In genomic region chr12:31001581-31002360, GRCh38 we compare ENCODE assay signal across 29 cellular contexts.
"Had no signal": no experiment of that assay in that cellular context is flagged by ENCODE, and none has a peak within 500 bp of the region (broad histone marks: within the 10 kb centered on the region; RNA-seq: fewer than 3 reads in every experiment).

No MANE protein-coding gene starts in this region.

- ATAC-seq: activated CD4-positive, alpha-beta T cell treated with anti-CD3 and anti-CD28 coated beads for 36 hours; activated naive CD4-positive, alpha-beta T cell treated with anti-CD3 and anti-CD28 coated beads, Interleukin-2, amount 50 U/mL, for 72 hours; activated naive CD8-positive, alpha-beta T cell treated with anti-CD3 and anti-CD28 coated beads, Interleukin-2, amount 50 U/mL, for 24 hours; body of pancreas; Right ventricle myocardium inferior had no signal

- H3K4me1 Mint-ChIP-seq: activated CD4-positive, alpha-beta T cell treated with anti-CD3 and anti-CD28 coated beads for 36 hours had no signal

- H3K4me3 ChIP-seq: ascending aorta, body of pancreas, MG63, SJCRH30 had no signal

- H3K4me1 ChIP-seq: ascending aorta, body of pancreas had no signal

- H3K27ac Mint-ChIP-seq: activated CD4-positive, alpha-beta memory T cell treated with anti-CD3 and anti-CD28 coated beads, Interleukin-2, amount 10 ng/mL, durations not matched to agents 7 days and 5 days; activated CD4-positive, alpha-beta T cell treated with anti-CD3 and anti-CD28 coated beads for 36 hours; activated naive CD8-positive, alpha-beta T cell treated with anti-CD3 and anti-CD28 coated beads, Interleukin-2, amount 50 U/mL, for 24 hours; activated T-helper 2 cell treated with anti-CD3 and anti-CD28 coated beads, Interferon-gamma antibody, Interleukin-2, Interleukin-4, amounts not matched to agents 10 μg/mL and 5 μg/mL and 100 μg/mL, durations not matched to agents 14 hours and 24 hours and 36 hours had no signal

- H3K27ac ChIP-seq: ascending aorta, body of pancreas, SJCRH30, WERI-Rb-1 had no signal

- H3K9me3 ChIP-seq: ascending aorta, body of pancreas, MG63, SJCRH30, SK-N-SH had no signal

- DNase-seq: activated CD4-positive, alpha-beta memory T cell treated with anti-CD3 and anti-CD28 coated beads, Interleukin-2, amount 10 ng/mL, durations not matched to agents 7 days and 5 days; activated CD4-positive, alpha-beta T cell treated with anti-CD3 and anti-CD28 coated beads for 36 hours; activated CD4-positive, alpha-beta T cell treated with anti-CD3 and anti-CD28 coated beads, Interleukin-2, amount 50 U/mL, for 1 hour; activated naive CD4-positive, alpha-beta T cell treated with Interleukin-2 at 50 U/mL for 16 hours; activated naive CD8-positive, alpha-beta T cell treated with anti-CD3 and anti-CD28 coated beads, Interleukin-2, amount 50 U/mL, for 24 hours; activated T-cell treated with anti-CD3 and anti-CD28 coated beads for 4 hours; activated T-cell treated with anti-CD3 and anti-CD28 coated beads, Interleukin-2, amount 50 U/mL, for 48 hours; amniotic stem cell; MG63; MV-4-11; NCI-H1092 treated with DMSO at 0.1 percent for 48 hours; NCI-H1417 treated with DMSO at 0.1 percent for 48 hours; NCI-H1694 treated with DMSO at 0.1 percent for 48 hours; NCI-H2029 treated with DMSO at 0.1 percent for 48 hours; NCI-H345; NCI-H510A; NCI-H526 treated with DMSO at 0.1 percent for 48 hours; NCI-H82; RPMI8226; SJCRH30; SK-N-SH; T-helper 1 cell; WERI-Rb-1 had no signal

- H3K27me3 ChIP-seq: ascending aorta, body of pancreas, MG63, SJCRH30 had no signal

- H3K27me3 Mint-ChIP-seq: activated CD4-positive, alpha-beta T cell treated with anti-CD3 and anti-CD28 coated beads for 36 hours; activated naive CD8-positive, alpha-beta T cell treated with anti-CD3 and anti-CD28 coated beads, Interleukin-2, amount 50 U/mL, for 24 hours had no signal

- FAIRE-seq: bronchial epithelial cell had no signal

- H3K4me2 ChIP-seq: SK-N-SH had no signal

- H3K36me3 ChIP-seq: ascending aorta, SJCRH30, WERI-Rb-1 had no signal

- H3K9me3 Mint-ChIP-seq: activated CD4-positive, alpha-beta memory T cell treated with anti-CD3 and anti-CD28 coated beads, Interleukin-2, amount 10 ng/mL, durations not matched to agents 7 days and 5 days; activated naive CD8-positive, alpha-beta T cell treated with anti-CD3 and anti-CD28 coated beads, Interleukin-2, amount 50 U/mL, for 24 hours; activated T-helper 2 cell treated with anti-CD3 and anti-CD28 coated beads, Interferon-gamma antibody, Interleukin-2, Interleukin-4, amounts not matched to agents 10 μg/mL and 5 μg/mL and 100 μg/mL, durations not matched to agents 14 hours and 24 hours and 36 hours had no signal

- H3K9ac ChIP-seq: SK-N-SH had no signal

- H3K4me3 Mint-ChIP-seq: activated CD4-positive, alpha-beta memory T cell treated with anti-CD3 and anti-CD28 coated beads, Interleukin-2, amount 10 ng/mL, durations not matched to agents 7 days and 5 days; activated CD4-positive, alpha-beta T cell treated with anti-CD3 and anti-CD28 coated beads for 36 hours; activated naive CD8-positive, alpha-beta T cell treated with anti-CD3 and anti-CD28 coated beads, Interleukin-2, amount 50 U/mL, for 24 hours had no signal
